In the genomic region with DNA sequence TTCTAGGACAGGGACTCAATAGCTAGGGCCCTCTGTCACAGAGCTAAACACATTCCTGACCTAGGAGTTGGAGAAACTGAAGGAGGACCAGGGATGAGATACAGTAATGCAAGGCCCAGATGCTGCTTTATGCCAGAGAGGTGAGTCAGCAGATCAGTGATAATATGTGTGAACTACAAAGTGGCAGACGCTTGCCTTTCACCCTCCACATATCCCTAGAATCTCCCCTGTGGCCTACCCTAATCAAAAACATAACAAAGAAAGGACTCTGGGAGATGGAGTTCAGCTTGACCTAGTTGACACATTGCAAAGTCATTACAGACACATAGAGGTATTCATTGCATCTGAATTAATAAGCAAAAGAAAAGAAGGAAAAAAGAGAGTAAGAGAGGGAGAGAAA, we compare ENCODE assay signal across 15 cellular contexts.
"Had no signal": no experiment of that assay in that cellular context is flagged by ENCODE, and none has a peak within 500 bp of the region (broad histone marks: within the 10 kb centered on the region; RNA-seq: fewer than 3 reads in every experiment).

No MANE protein-coding gene starts in this region.

- H3K4me1 ChIP-seq: pancreas had no signal

- H3K27ac ChIP-seq: left ventricle myocardium inferior, pancreas had no signal

- H3K36me3 ChIP-seq: left ventricle myocardium inferior, pancreas had no signal

- DNase-seq: activated CD4-positive, alpha-beta T cell treated with anti-CD3 and anti-CD28 coated beads, Interleukin-2, amount 10 ng/mL, durations not matched to agents 24 days and 14 days; activated naive CD4-positive, alpha-beta T cell treated with anti-CD3 and anti-CD28 coated beads, Interleukin-2, amount 50 U/mL, for 16 hours; amniotic stem cell; cerebellar nuclear complex; dermis blood vessel endothelial cell; erythroblast; foreskin melanocyte; head of caudate nucleus; islet precursor cell; left ventricle myocardium inferior; mesenchymal stem cell; pancreas; stimulated activated CD4-positive, alpha-beta T cell treated with anti-CD3 and anti-CD28 coated beads, Interleukin-15, amount 100 ng/mL, for 24 hours; stimulated activated CD4-positive, alpha-beta T cell treated with anti-CD3 and anti-CD28 coated beads, Interleukin-4, amount 100 ng/mL, for 24 hours had no signal

- H3K9me3 ChIP-seq: left ventricle myocardium inferior, pancreas had no signal

- H3K27me3 ChIP-seq: pancreas had no signal

- ATAC-seq: activated T-helper 17 cell treated with anti-CD3 and anti-CD28 coated beads, Interleukin-2, amount 50 U/mL, for 72 hours had no signal

- H3K4me3 ChIP-seq: left ventricle myocardium inferior, pancreas had no signal
